Comparison of ENCODE assay signal across 15 cellular contexts in genomic region chr16:28931801-28932225, GRCh38. TPM values are rescaled to one million over a fixed set of nuclear protein-coding genes. Genes with fewer than 3 reads are reported as not detected.
DNase-seq lines count a peak whose midpoint lies in the region; ATAC-seq, FAIRE-seq and TF ChIP-seq lines count a peak whose summit lies in the region.
"Had no signal": no experiment of that assay in that cellular context is flagged by ENCODE, and none has a peak within 500 bp of the region (broad histone marks: within the 10 kb centered on the region; RNA-seq: fewer than 3 reads in every experiment).

CD19 (plus strand) TSS chr16:28931971; CDS start chr16:28932001, 30 bp downstream.

- H3K27ac Mint-ChIP-seq in CD4-positive, CD25-positive, alpha-beta regulatory T cell, result peak within 1 kb of the TSS in 2 of 3 donors; percentile 84 to 85
- peak within 1 kb of the TSS; percentile 56 for H3K27ac Mint-ChIP-seq in mesothelial cell of epicardium
- H3K27ac Mint-ChIP-seq: activated T-helper 2 cell treated with anti-CD3 and anti-CD28 coated beads, Interferon-gamma antibody, Interleukin-2, Interleukin-4, amounts not matched to agents 10 μg/mL and 5 μg/mL and 100 μg/mL, durations not matched to agents 14 hours and 24 hours and 36 hours had no signal

- H3K9ac ChIP-seq in SK-N-MC (ENCODE audit: insufficient read length), result peak within 1 kb of the TSS; percentile 49
- H3K9ac ChIP-seq: parathyroid adenoma had no signal

- no peak for DNase-seq in CD4-positive, CD25-positive, alpha-beta regulatory T cell
- no peak for DNase-seq in GM12892 (ENCODE audit: insufficient read length)
- DNase-seq in SK-N-MC (ENCODE audit: low read depth, low spot score), result no peak
- no peak for DNase-seq in mesothelial cell of epicardium (ENCODE audit: low spot score in 2 of 2, unreplicated experiment in 2 of 2)
- no peak for DNase-seq in DMS114 treated with DMSO at 0.1 percent for 48 hours (lab: John Stamatoyannopoulos, UW; ENCODE audit: unreplicated experiment)
- no peak for DNase-seq in NCI-H2196 treated with DMSO at 0.1 percent for 48 hours (lab: John Stamatoyannopoulos, UW; ENCODE audit: unreplicated experiment)
- DNase-seq in stimulated activated CD4-positive, alpha-beta T cell treated with anti-CD3 and anti-CD28 coated beads, Interleukin-15, amount 100 ng/mL, for 24 hours, result no peak
- DNase-seq: colonic mucosa; foreskin keratinocyte; RPMI8226; stimulated activated CD4-positive, alpha-beta T cell treated with anti-CD3 and anti-CD28 coated beads, Interleukin-2, amount 100 ng/mL, for 24 hours had no signal

- ATAC-seq in CD4-positive, CD25-positive, alpha-beta regulatory T cell (ENCODE audit: low read depth in 2 of 2), result no peak
- no peak for ATAC-seq in GM18498 (IDR thresholded peaks at IDR 0.05; ENCODE audit: unreplicated experiment)
- ATAC-seq: foreskin keratinocyte, left lobe of liver had no signal

- FAIRE-seq in GM12892 (lab: Jason Lieb, UNC), result peak; percentile 85

- no peak for TF ChIP-seq CTCF in mesothelial cell of epicardium (IDR thresholded peaks at IDR 0.05; ENCODE audit: unreplicated experiment)

- H3K4me1 ChIP-seq in CD4-positive, CD25-positive, alpha-beta regulatory T cell (ENCODE audit: control insufficient read depth, insufficient read depth, low read length, poor library complexity, severe bottlenecking), result peaks cover 8% of the 10 kb centered on the region
- H3K4me1 ChIP-seq: foreskin keratinocyte, parathyroid adenoma had no signal

- peak within 1 kb of the TSS in 2 of 4 donors; percentile 21 to 42 for H3K4me3 Mint-ChIP-seq in CD4-positive, CD25-positive, alpha-beta regulatory T cell
- no peak within 1 kb of the TSS for H3K4me3 Mint-ChIP-seq in mesothelial cell of epicardium

- no peaks in the 10 kb centered on the region for H3K9me3 ChIP-seq in CD4-positive, CD25-positive, alpha-beta regulatory T cell (ENCODE audit: control insufficient read depth in 2 of 2, low read length in 2 of 2)
- H3K9me3 ChIP-seq in SK-N-MC (ENCODE audit: low read depth, low read length), result no peaks in the 10 kb centered on the region
- H3K9me3 ChIP-seq: colonic mucosa had no signal

- no peak within 1 kb of the TSS for H3K4me3 ChIP-seq in CD4-positive, CD25-positive, alpha-beta regulatory T cell (ENCODE audit: low read depth, low read length)
- H3K4me3 ChIP-seq in SK-N-MC, result no peak within 1 kb of the TSS
- H3K4me3 ChIP-seq: colonic mucosa had no signal

- H3K36me3 ChIP-seq in CD4-positive, CD25-positive, alpha-beta regulatory T cell (ENCODE audit: control insufficient read depth, insufficient read depth, low read length), result no peaks in the 10 kb centered on the region
- no peaks in the 10 kb centered on the region for H3K36me3 ChIP-seq in SK-N-MC (ENCODE audit: insufficient read depth, low read length)
- H3K36me3 ChIP-seq: colonic mucosa had no signal

- peak; percentile 76 for TF ChIP-seq POLR2A in GM12892 (IDR thresholded peaks at IDR 0.05; ENCODE audit: low read depth, low read length)

- H3K9me3 Mint-ChIP-seq in CD4-positive, CD25-positive, alpha-beta regulatory T cell, result no peaks in the 10 kb centered on the region
- no peaks in the 10 kb centered on the region for H3K9me3 Mint-ChIP-seq in mesothelial cell of epicardium
- H3K9me3 Mint-ChIP-seq: activated T-helper 2 cell treated with anti-CD3 and anti-CD28 coated beads, Interferon-gamma antibody, Interleukin-2, Interleukin-4, amounts not matched to agents 10 μg/mL and 5 μg/mL and 100 μg/mL, durations not matched to agents 14 hours and 24 hours and 36 hours had no signal

- peaks cover 10% of the 10 kb centered on the region for H3K27me3 Mint-ChIP-seq in CD4-positive, CD25-positive, alpha-beta regulatory T cell
- no peaks in the 10 kb centered on the region for H3K27me3 Mint-ChIP-seq in mesothelial cell of epicardium (ENCODE audit: low read depth)

- no peaks in the 10 kb centered on the region for H3K36me3 Mint-ChIP-seq in CD4-positive, CD25-positive, alpha-beta regulatory T cell
- no peaks in the 10 kb centered on the region for H3K36me3 Mint-ChIP-seq in mesothelial cell of epicardium

- H3K4me1 Mint-ChIP-seq in CD4-positive, CD25-positive, alpha-beta regulatory T cell, result peaks cover 0 to 26% (median 15%) of the 10 kb centered on the region in 4 donors
- no peaks in the 10 kb centered on the region for H3K4me1 Mint-ChIP-seq in mesothelial cell of epicardium

- H3K27me3 ChIP-seq in CD4-positive, CD25-positive, alpha-beta regulatory T cell (ENCODE audit: control insufficient read depth, insufficient read depth, low read length), result no peaks in the 10 kb centered on the region
- H3K27me3 ChIP-seq: colonic mucosa, foreskin keratinocyte had no signal

- H3K27ac ChIP-seq in CD4-positive, CD25-positive, alpha-beta regulatory T cell (ENCODE audit: insufficient read depth, low read length, poor library complexity, severe bottlenecking), result no peak within 1 kb of the TSS
- H3K27ac ChIP-seq in SK-N-MC, result peak within 1 kb of the TSS; percentile 54; the same call in 1 of the 2 replicates
- H3K27ac ChIP-seq: colonic mucosa, foreskin keratinocyte, parathyroid adenoma had no signal

RNA-seq across cellular contexts. Expression of gene CD19, which starts in this region (rescaled TPM):
- total RNA-seq in CD4-positive, CD25-positive, alpha-beta regulatory T cell, result 0.52 TPM
- 1 to 10 TPM in 1 of 4 donors, not detected in 3; 2.8 TPM for polyA plus RNA-seq in CD4-positive, CD25-positive, alpha-beta regulatory T cell
- 57.2 TPM for polyA plus RNA-seq in GM12892 (2012; ENCODE audit: missing spikeins)
- total RNA-seq in mesothelial cell of epicardium, result not detected in 3 replicates
- total RNA-seq: foreskin keratinocyte, left lobe of liver had no signal
- polyA plus RNA-seq: foreskin keratinocyte had no signal
